In genomic region chr10:30359373-30360206, GRCh38 we compare ENCODE assay signal across 8 cellular contexts. TPM values are rescaled to one million over a fixed set of nuclear protein-coding genes. Genes with fewer than 3 reads are reported as not detected.
DNase-seq lines count a peak whose midpoint lies in the region; ATAC-seq lines count a peak whose summit lies in the region.

No MANE protein-coding gene starts in this region.

- no peaks in the 10 kb centered on the region for H3K9me3 Mint-ChIP-seq in activated CD8-positive, alpha-beta memory T cell treated with anti-CD3 and anti-CD28 coated beads, Interleukin-2, amount 10 ng/mL, durations not matched to agents 7 days and 5 days (ENCODE audit: low read depth)
- no peaks in the 10 kb centered on the region for H3K9me3 Mint-ChIP-seq in naive B cell

- no peak overlapping the region for H3K27ac ChIP-seq in substantia nigra (ENCODE audit: low read depth, low read length, poor library complexity, severe bottlenecking)

- CTCF ChIA-PET in activated CD8-positive, alpha-beta memory T cell treated with anti-CD3 and anti-CD28 coated beads, Interleukin-2, amount 10 ng/mL, durations not matched to agents 7 days and 5 days (lab: Charles Lee), result interaction anchor here (0.7 to 5.9 kb wide), 39 partner anchors 9 to 361 kb away, joined by 3 to 60 read pairs (median 4); partner anchors contain the start of gene MTPAP

- H3K27ac Mint-ChIP-seq in activated CD8-positive, alpha-beta memory T cell treated with anti-CD3 and anti-CD28 coated beads, Interleukin-2, amount 10 ng/mL, durations not matched to agents 7 days and 5 days, result no peak overlapping the region
- H3K27ac Mint-ChIP-seq in naive B cell, result peak overlapping the region in 1 of 6 donors; percentile 57

- H3K27me3 Mint-ChIP-seq in activated CD8-positive, alpha-beta memory T cell treated with anti-CD3 and anti-CD28 coated beads, Interleukin-2, amount 10 ng/mL, durations not matched to agents 7 days and 5 days, result peaks cover 7% of the 10 kb centered on the region
- peaks cover 10 to 25% (median 22%) of the 10 kb centered on the region in 3 donors for H3K27me3 Mint-ChIP-seq in naive B cell

- H3K4me3 Mint-ChIP-seq in activated CD8-positive, alpha-beta memory T cell treated with anti-CD3 and anti-CD28 coated beads, Interleukin-2, amount 10 ng/mL, durations not matched to agents 7 days and 5 days, result no peak overlapping the region
- H3K4me3 Mint-ChIP-seq in naive B cell, result peak overlapping the region in 1 of 8 donors; percentile 55

- H3K36me3 Mint-ChIP-seq in activated CD8-positive, alpha-beta memory T cell treated with anti-CD3 and anti-CD28 coated beads, Interleukin-2, amount 10 ng/mL, durations not matched to agents 7 days and 5 days, result no peaks in the 10 kb centered on the region
- no peaks in the 10 kb centered on the region for H3K36me3 Mint-ChIP-seq in naive B cell

- in situ Hi-C loops in ACHN (cut with HindIII; ENCODE audit: low pct_ligation_motif_present, low pct_unique_long_range_greater_than_20kb, low sequenced_read_pairs), result no loop called here

- peaks cover 9% of the 10 kb centered on the region for H3K4me1 Mint-ChIP-seq in activated CD8-positive, alpha-beta memory T cell treated with anti-CD3 and anti-CD28 coated beads, Interleukin-2, amount 10 ng/mL, durations not matched to agents 7 days and 5 days
- H3K4me1 Mint-ChIP-seq in naive B cell, result peaks cover 6 to 8% (median 6%) of the 10 kb centered on the region in 3 donors

- DNase-seq in ACHN, result peak; percentile 61
- peak; percentile 13 for DNase-seq in NOMO-1 treated with DMSO at 0.1 percent for 48 hours (lab: John Stamatoyannopoulos, UW; ENCODE audit: unreplicated experiment)
- DNase-seq in activated CD8-positive, alpha-beta memory T cell treated with anti-CD3 and anti-CD28 coated beads, Interleukin-2, amount 10 ng/mL, durations not matched to agents 7 days and 5 days, result peak; percentile 81
- peak; percentile 43 for DNase-seq in naive B cell
- DNase-seq in substantia nigra (lab: John Stamatoyannopoulos, UW), result peak in 32 of 49 donors; percentile 5 to 47 (median 20)

- peak; percentile 81 for ATAC-seq in GM18498 (IDR thresholded peaks at IDR 0.05; ENCODE audit: unreplicated experiment)
- ATAC-seq in HG02981 (IDR thresholded peaks at IDR 0.05; ENCODE audit: unreplicated experiment), result peak; percentile 87
- ATAC-seq in activated CD8-positive, alpha-beta memory T cell treated with anti-CD3 and anti-CD28 coated beads, Interleukin-2, amount 10 ng/mL, durations not matched to agents 7 days and 5 days, result peak; percentile 89
- peak; percentile 68 for ATAC-seq in esophagus mucosa
- peak; percentile 78 to 82 for ATAC-seq in naive B cell (ENCODE audit: low read depth in 2 of 2)

RNA-seq across cellular contexts. Expression of gene MTPAP, which starts 10.5 kb away (rescaled TPM):
- 10 to 100 TPM; 29.1 to 33.8 TPM for total RNA-seq in activated CD8-positive, alpha-beta memory T cell treated with anti-CD3 and anti-CD28 coated beads, Interleukin-2, amount 10 ng/mL, durations not matched to agents 7 days and 5 days
- total RNA-seq in esophagus mucosa, result 19.0 TPM
- polyA plus RNA-seq in naive B cell (ENCODE audit: low read depth in 6 of 6), result 10 to 100 TPM in 2 of 6 donors, 1 to 10 TPM in 4; 8.3 to 11.9 (median 9.3) TPM

Comparison
In these comparisons a context has a peak if more than half of its experiments do, and no peak if none do; other contexts are left out.
1. DNase-seq: peak in every context shown above with its lines; median percentile 81 in activated CD8-positive, alpha-beta memory T cell treated with anti-CD3 and anti-CD28 coated beads, Interleukin-2, amount 10 ng/mL, durations not matched to agents 7 days and 5 days; 61 in ACHN; 43 in naive B cell; 20 in substantia nigra; 13 in NOMO-1 treated with DMSO at 0.1 percent for 48 hours.